Comparison of ENCODE assay signal across 2 cellular contexts in the genomic region with DNA sequence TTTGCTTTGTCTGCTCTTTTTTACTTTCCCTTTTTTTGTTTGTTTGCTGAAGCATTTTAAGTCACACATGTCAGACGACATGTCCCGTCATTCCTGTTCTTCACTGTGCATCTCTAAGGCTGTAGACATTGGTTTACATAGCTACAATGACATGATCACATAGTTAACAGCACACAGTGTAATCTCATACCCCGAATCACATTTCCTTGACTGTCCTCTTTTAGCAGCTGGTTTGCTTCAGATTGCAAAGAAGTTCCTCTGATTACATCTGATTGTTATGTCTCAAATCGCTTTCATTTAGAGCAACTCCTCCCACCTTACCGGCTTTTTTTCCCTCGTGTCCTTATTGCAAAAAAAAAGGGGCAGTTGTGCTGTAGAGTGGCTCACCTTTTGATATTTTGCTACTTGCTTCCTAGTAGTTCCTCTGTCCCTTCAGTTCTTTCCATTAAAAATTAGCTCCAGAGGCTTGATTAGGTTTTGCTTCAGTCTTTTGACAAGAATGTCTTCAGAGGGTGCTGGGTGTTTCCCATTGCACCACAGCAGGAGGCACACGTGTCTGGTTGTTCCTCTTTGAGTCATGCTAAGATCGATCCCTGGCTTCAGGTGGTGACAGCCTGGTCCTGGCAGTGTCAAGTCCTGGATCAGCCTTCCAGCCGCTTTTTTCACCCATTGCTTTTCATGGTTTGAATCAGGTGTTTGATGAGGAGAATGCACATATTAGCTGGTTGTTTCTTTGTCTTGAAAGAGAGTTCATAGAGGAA.
A peak's percentile ranks its signal among the peaks of the same experiment; 100 is the strongest.
TF ChIP-seq lines count a peak whose summit lies in the region.

No MANE protein-coding gene starts in this region.

TF ChIP-seq in GM12878, 131 proteins besides CTCF, POLR2A, EP300 and RAD21:
- TF ChIP-seq, protein P1, sequence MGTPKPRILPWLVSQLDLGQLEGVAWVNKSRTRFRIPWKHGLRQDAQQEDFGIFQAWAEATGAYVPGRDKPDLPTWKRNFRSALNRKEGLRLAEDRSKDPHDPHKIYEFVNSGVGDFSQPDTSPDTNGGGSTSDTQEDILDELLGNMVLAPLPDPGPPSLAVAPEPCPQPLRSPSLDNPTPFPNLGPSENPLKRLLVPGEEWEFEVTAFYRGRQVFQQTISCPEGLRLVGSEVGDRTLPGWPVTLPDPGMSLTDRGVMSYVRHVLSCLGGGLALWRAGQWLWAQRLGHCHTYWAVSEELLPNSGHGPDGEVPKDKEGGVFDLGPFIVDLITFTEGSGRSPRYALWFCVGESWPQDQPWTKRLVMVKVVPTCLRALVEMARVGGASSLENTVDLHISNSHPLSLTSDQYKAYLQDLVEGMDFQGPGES (IDR thresholded peaks at IDR 0.05): no peak
- TF ChIP-seq SIX5 (IDR thresholded peaks at IDR 0.05; ENCODE audit: low read depth, low read length, severe bottlenecking) (no peak), SMAD1 (IDR thresholded peaks at IDR 0.05; ENCODE audit: low read depth, partially characterized antibody) (no peak), ATF7 (IDR thresholded peaks at IDR 0.05; ENCODE audit: low read depth) (no peak), RB1 (IDR thresholded peaks at IDR 0.05; ENCODE audit: borderline replicate concordance) (no peak), SUPT20H (IDR thresholded peaks at IDR 0.05; ENCODE audit: borderline replicate concordance, control insufficient read depth, low read depth, low read length) (no peak), ZSCAN29 (IDR thresholded peaks at IDR 0.05) (no peak), CHD2 (IDR thresholded peaks at IDR 0.05; ENCODE audit: borderline replicate concordance, low read depth, low read length) (no peak), SMC3 (IDR thresholded peaks at IDR 0.05; ENCODE audit: borderline replicate concordance, low read length) (no peak), CHD1 (IDR thresholded peaks at IDR 0.05; ENCODE audit: low read depth, low read length) (no peak), JUNB (IDR thresholded peaks at IDR 0.05) (peak; percentile 31), EED (IDR thresholded peaks at IDR 0.05; ENCODE audit: low read depth) (0 out of 2 replicates have a peak, but pooled peaks have one; percentile 22), BHLHE40 (IDR thresholded peaks at IDR 0.05; ENCODE audit: borderline replicate concordance in 1 of 2, low read depth in 2 of 2, low read length in 1 of 2) (peak in 1 of 2 experiments; percentile 44; a peak in 1 of 4 replicates)

TF ChIP-seq in neural cell, 6 proteins besides CTCF, POLR2A, EP300 and RAD21:
- TF ChIP-seq POLR2AphosphoS5 (IDR thresholded peaks at IDR 0.05): no peak
- no peak for TF ChIP-seq MXI1 (conservative IDR thresholded peaks at IDR 0.05; ENCODE audit: poor library complexity, severe bottlenecking)
- TF ChIP-seq, protein P2, sequence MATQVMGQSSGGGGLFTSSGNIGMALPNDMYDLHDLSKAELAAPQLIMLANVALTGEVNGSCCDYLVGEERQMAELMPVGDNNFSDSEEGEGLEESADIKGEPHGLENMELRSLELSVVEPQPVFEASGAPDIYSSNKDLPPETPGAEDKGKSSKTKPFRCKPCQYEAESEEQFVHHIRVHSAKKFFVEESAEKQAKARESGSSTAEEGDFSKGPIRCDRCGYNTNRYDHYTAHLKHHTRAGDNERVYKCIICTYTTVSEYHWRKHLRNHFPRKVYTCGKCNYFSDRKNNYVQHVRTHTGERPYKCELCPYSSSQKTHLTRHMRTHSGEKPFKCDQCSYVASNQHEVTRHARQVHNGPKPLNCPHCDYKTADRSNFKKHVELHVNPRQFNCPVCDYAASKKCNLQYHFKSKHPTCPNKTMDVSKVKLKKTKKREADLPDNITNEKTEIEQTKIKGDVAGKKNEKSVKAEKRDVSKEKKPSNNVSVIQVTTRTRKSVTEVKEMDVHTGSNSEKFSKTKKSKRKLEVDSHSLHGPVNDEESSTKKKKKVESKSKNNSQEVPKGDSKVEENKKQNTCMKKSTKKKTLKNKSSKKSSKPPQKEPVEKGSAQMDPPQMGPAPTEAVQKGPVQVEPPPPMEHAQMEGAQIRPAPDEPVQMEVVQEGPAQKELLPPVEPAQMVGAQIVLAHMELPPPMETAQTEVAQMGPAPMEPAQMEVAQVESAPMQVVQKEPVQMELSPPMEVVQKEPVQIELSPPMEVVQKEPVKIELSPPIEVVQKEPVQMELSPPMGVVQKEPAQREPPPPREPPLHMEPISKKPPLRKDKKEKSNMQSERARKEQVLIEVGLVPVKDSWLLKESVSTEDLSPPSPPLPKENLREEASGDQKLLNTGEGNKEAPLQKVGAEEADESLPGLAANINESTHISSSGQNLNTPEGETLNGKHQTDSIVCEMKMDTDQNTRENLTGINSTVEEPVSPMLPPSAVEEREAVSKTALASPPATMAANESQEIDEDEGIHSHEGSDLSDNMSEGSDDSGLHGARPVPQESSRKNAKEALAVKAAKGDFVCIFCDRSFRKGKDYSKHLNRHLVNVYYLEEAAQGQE (IDR thresholded peaks at IDR 0.05; ENCODE audit: borderline replicate concordance): no peak
- no peak for TF ChIP-seq TAF1 (IDR thresholded peaks at IDR 0.05; ENCODE audit: low read depth)
- TF ChIP-seq SMC3 (conservative IDR thresholded peaks at IDR 0.05; ENCODE audit: poor library complexity): no peak
- TF ChIP-seq EZH2 (IDR thresholded peaks at IDR 0.05; ENCODE audit: borderline replicate concordance, insufficient read depth, low read length, poor library complexity, severe bottlenecking): no peak
TF ChIP-seq in neural cell: peak in this region for 0.
